In genomic region chr3:36362973-36363372, GRCh38 we compare ENCODE assay signal across 1 cellular context.
TF ChIP-seq lines count a peak whose summit lies in the region.

No MANE protein-coding gene starts in this region.

TF ChIP-seq in HepG2, 621 proteins besides CTCF, POLR2A, EP300 and RAD21 (continued from another document):
- TF ChIP-seq, protein P1, sequence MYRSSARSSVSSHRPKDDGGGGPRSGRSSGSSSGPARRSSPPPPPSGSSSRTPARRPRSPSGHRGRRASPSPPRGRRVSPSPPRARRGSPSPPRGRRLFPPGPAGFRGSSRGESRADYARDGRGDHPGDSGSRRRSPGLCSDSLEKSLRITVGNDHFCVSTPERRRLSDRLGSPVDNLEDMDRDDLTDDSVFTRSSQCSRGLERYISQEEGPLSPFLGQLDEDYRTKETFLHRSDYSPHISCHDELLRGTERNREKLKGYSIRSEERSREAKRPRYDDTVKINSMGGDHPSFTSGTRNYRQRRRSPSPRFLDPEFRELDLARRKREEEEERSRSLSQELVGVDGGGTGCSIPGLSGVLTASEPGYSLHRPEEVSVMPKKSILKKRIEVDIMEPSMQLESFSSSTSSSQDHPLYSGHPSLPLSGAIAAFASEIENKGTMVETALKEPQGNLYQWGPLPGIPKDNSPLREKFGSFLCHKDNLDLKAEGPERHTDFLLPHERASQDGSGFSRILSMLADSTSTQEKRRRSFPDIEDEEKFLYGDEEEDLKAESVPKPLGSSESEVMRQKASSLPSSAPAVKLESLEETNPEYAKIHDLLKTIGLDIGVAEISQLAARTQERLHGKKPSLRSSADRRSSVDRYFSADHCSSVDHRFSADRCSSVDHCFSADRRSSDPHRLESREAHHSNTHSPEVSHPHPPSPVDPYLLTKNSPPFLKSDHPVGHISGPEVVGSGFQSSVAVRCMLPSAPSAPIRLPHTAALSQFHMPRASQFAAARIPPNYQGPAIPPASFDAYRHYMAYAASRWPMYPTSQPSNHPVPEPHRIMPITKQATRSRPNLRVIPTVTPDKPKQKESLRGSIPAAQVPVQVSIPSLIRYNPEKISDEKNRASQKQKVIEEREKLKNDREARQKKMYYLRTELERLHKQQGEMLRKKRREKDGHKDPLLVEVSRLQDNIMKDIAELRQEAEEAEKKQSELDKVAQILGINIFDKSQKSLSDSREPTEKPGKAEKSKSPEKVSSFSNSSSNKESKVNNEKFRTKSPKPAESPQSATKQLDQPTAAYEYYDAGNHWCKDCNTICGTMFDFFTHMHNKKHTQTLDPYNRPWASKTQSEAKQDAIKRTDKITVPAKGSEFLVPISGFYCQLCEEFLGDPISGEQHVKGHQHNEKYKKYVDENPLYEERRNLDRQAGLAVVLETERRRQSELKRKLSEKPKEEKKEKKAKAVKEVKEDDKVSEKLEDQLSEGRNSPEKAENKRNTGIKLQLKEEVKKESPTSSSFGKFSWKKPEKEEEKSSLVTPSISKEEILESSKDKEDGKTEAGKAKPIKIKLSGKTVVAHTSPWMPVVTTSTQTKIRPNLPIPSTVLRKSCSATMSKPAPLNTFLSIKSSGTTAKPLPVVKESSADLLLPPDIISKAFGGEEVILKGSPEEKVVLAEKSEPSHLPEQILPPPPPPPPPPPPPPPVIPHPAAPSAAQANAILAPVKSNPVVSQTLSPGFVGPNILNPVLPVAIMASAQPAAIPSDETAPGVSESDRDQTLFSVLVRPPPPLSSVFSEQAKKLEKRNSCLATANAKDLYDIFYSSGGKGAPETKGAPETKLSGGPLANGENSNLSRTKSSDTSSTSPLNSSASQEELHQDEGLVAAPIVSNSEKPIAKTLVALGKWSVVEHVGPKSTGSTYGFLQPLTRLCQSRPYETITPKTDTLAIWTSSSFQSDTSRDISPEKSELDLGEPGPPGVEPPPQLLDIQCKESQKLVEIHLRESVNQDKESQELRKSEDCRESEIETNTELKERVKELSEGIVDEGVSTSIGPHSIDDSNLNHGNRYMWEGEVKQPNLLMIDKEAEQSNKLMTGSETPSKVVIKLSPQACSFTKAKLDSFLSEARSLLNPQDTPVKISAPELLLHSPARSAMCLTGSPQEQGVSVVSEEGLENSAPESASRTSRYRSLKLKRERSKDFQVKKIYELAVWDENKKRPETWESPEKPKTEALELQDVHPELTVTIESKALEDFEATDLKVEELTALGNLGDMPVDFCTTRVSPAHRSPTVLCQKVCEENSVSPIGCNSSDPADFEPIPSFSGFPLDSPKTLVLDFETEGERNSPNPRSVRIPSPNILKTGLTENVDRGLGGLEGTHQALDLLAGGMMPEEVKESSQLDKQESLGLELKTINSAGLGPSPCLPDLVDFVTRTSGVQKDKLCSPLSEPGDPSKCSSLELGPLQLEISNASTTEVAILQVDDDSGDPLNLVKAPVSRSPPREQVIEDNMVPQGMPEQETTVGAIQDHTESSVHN (CRISPR knock-in tag; IDR thresholded peaks at IDR 0.05) = no peak
- TF ChIP-seq, protein P2, sequence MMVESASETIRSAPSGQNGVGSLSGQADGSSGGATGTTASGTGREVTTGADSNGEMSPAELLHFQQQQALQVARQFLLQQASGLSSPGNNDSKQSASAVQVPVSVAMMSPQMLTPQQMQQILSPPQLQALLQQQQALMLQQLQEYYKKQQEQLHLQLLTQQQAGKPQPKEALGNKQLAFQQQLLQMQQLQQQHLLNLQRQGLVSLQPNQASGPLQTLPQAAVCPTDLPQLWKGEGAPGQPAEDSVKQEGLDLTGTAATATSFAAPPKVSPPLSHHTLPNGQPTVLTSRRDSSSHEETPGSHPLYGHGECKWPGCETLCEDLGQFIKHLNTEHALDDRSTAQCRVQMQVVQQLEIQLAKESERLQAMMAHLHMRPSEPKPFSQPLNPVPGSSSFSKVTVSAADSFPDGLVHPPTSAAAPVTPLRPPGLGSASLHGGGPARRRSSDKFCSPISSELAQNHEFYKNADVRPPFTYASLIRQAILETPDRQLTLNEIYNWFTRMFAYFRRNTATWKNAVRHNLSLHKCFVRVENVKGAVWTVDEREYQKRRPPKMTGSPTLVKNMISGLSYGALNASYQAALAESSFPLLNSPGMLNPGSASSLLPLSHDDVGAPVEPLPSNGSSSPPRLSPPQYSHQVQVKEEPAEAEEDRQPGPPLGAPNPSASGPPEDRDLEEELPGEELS (CRISPR knock-in tag; IDR thresholded peaks at IDR 0.05) = peak; percentile 62
- TF ChIP-seq ARID3A (IDR thresholded peaks at IDR 0.05; ENCODE audit: low read depth, low read length) (peak; percentile 15; the same call in 1 of the 2 replicates), HMG20A (CRISPR knock-in tag; IDR thresholded peaks at IDR 0.05; ENCODE audit: borderline replicate concordance) (peak; percentile 25; the same call in 1 of the 2 replicates), NFE2L1 (CRISPR knock-in tag; IDR thresholded peaks at IDR 0.05; ENCODE audit: borderline replicate concordance) (no peak), ZNF724P (CRISPR knock-in tag; IDR thresholded peaks at IDR 0.05; ENCODE audit: borderline replicate concordance) (no peak), FOXO4 (CRISPR knock-in tag; conservative IDR thresholded peaks at IDR 0.05) (no peak), SUZ12 (IDR thresholded peaks at IDR 0.05; ENCODE audit: low read depth, low read length) (no peak), JUN (CRISPR knock-in tag; IDR thresholded peaks at IDR 0.05) (peak; percentile 55; the same call in 1 of the 2 replicates), ZNF550 (CRISPR knock-in tag; IDR thresholded peaks at IDR 0.05; ENCODE audit: borderline replicate concordance) (no peak), TGIF2 (CRISPR knock-in tag; IDR thresholded peaks at IDR 0.05) (no peak), AKAP8 (CRISPR knock-in tag; IDR thresholded peaks at IDR 0.05) (no peak), CCAR2 (optimal IDR thresholded peaks at IDR 0.05; ENCODE audit: low read depth, low read length) (no peak), ZNF468 (CRISPR knock-in tag; IDR thresholded peaks at IDR 0.05) (no peak)
- TF ChIP-seq, protein P3, sequence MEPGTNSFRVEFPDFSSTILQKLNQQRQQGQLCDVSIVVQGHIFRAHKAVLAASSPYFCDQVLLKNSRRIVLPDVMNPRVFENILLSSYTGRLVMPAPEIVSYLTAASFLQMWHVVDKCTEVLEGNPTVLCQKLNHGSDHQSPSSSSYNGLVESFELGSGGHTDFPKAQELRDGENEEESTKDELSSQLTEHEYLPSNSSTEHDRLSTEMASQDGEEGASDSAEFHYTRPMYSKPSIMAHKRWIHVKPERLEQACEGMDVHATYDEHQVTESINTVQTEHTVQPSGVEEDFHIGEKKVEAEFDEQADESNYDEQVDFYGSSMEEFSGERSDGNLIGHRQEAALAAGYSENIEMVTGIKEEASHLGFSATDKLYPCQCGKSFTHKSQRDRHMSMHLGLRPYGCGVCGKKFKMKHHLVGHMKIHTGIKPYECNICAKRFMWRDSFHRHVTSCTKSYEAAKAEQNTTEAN (CRISPR knock-in tag; conservative IDR thresholded peaks at IDR 0.05) = no peak
